ENCODE assay signal across 9 cellular contexts in the genomic region with DNA sequence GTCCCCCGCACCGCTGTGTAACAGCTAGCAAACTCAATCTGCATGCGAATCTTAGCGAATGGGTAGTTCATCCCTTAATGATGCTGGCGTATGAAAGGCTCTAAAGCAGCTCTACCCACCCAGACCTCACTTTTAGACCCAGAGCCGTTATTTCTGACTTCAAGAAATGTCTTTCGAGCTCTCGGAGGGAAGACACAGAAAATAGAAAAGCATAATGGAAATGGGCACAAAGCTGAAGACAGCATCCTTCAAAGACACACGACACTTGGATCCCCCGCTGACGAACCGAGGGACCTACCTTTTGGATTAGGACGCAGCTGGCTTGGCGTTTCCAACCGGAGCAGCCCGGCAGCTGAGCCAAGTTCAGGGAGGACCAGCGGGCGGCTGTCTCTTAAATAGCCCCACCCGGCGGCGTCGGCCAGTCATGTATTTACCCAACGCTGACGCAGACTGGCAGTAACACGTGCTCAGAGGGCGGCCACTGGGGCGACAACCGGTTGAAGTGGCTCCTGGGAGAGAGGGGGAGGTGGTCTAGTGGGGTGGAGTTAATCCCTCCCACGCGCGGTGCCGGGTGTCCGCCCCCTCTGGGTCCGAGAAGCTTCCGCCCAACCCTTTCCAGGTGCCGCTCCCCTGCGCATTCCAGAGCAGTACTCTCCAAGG. TPM values are rescaled to one million over a fixed set of nuclear protein-coding genes. Genes with fewer than 3 reads are reported as not detected.
DNase-seq lines count a peak whose midpoint lies in the region; ATAC-seq, FAIRE-seq and TF ChIP-seq lines count a peak whose summit lies in the region.
"Had no signal": no experiment of that assay in that cellular context is flagged by ENCODE, and none has a peak within 500 bp of the region (broad histone marks: within the 10 kb centered on the region; RNA-seq: fewer than 3 reads in every experiment).

No MANE protein-coding gene starts in this region.

- intact Hi-C loops in lower lobe of right lung (cut with DNase I) = no loop called here
- intact Hi-C loops in uterus (cut with DNase I; ENCODE audit: low total_unique reads) = no loop called here

- POLR2A ChIA-PET in A549 (lab: Yijun Ruan, JAX) = interaction anchor here (0.6 kb wide), 1 partner anchor 91 kb away, joined by 3 read pairs; no protein-coding TSS in a partner anchor

- H3K4me3 ChIP-seq in A549 (no peak overlapping the region), brain microvascular endothelial cell (ENCODE audit: low read depth, low read length) (no peak overlapping the region), lower lobe of right lung (peak overlapping the region; percentile 28), uterus (no peak overlapping the region)

- H3K4me2 ChIP-seq in A549 = peak overlapping the region; percentile 48

- 38% methylated on average over 24 of the region's 37 CpGs for WGBS in A549 (ENCODE audit: missing lambda C conversion rate)

- peak; percentile 13 to 46 for DNase-seq in A549 (ENCODE audit: low read depth in 1 of 2, low spot score in 1 of 2)
- peak; percentile 6 for DNase-seq in HK-2 (ENCODE audit: unreplicated experiment)
- DNase-seq in brain microvascular endothelial cell = peak; percentile 37
- DNase-seq in lower lobe of right lung = peak; percentile 74
- DNase-seq in uterus = no peak

- in situ Hi-C loops in brain microvascular endothelial cell (cut with HindIII; ENCODE audit: low pct_ligation_motif_present, low sequenced_read_pairs) = no loop called here

- FAIRE-seq in A549 (lab: Jason Lieb, UNC) = no peak

- H3K4me1 ChIP-seq in A549 (peaks cover 13% of the 10 kb centered on the region; the same call in 2 of the 3 replicates), lower lobe of right lung (peaks cover 16% of the 10 kb centered on the region), uterus (peaks cover 0 to 12% of the 10 kb centered on the region in 2 donors)

- TF ChIP-seq POLR2A in A549 (IDR thresholded peaks at IDR 0.05; ENCODE audit: low read length) = no peak
- TF ChIP-seq POLR2A in uterus (IDR thresholded peaks at IDR 0.05) = no peak

- ATAC-seq in A549 (peak; percentile 43 to 80; a peak in 4 of 6 replicates), lower lobe of right lung (peak; percentile 87 to 90), GM21447 (IDR thresholded peaks at IDR 0.05; ENCODE audit: unreplicated experiment) (no peak), HG02981 (IDR thresholded peaks at IDR 0.05; ENCODE audit: unreplicated experiment) (no peak), HG02884 (IDR thresholded peaks at IDR 0.05; ENCODE audit: unreplicated experiment) (no peak)

- TF ChIP-seq RAD21 in A549 (conservative IDR thresholded peaks at IDR 0.05 in 1 of 2, IDR thresholded peaks at IDR 0.05 in 1 of 2) = no peak

- H3K9me3 ChIP-seq in A549 = no peaks in the 10 kb centered on the region; the same call in 2 of the 3 replicates
- no peaks in the 10 kb centered on the region for H3K9me3 ChIP-seq in lower lobe of right lung
- H3K9me3 ChIP-seq in uterus = no peaks in the 10 kb centered on the region

- H3K36me3 ChIP-seq in brain microvascular endothelial cell (replicated peaks) = no peaks in the 10 kb centered on the region
- H3K36me3 ChIP-seq in lower lobe of right lung = no peaks in the 10 kb centered on the region
- no peaks in the 10 kb centered on the region for H3K36me3 ChIP-seq in uterus

- no peak overlapping the region for H3K27ac ChIP-seq in A549
- no peak overlapping the region for H3K27ac ChIP-seq in brain microvascular endothelial cell
- H3K27ac ChIP-seq in lower lobe of right lung = no peak overlapping the region
- H3K27ac ChIP-seq in uterus = no peak overlapping the region

- TF ChIP-seq EP300 in A549 (IDR thresholded peaks at IDR 0.05) = no peak

- TF ChIP-seq CTCF in A549 (IDR thresholded peaks at IDR 0.05) (no peak), brain microvascular endothelial cell (IDR thresholded peaks at IDR 0.05; ENCODE audit: low read depth, low read length, missing control alignments) (no peak), lower lobe of right lung (IDR thresholded peaks at IDR 0.05) (no peak), uterus (IDR thresholded peaks at IDR 0.05) (no peak)

- H3K27me3 ChIP-seq in brain microvascular endothelial cell (replicated peaks) = peaks cover 43% of the 10 kb centered on the region
- H3K27me3 ChIP-seq in lower lobe of right lung (ENCODE audit: low read depth) = peaks cover 79% of the 10 kb centered on the region
- H3K27me3 ChIP-seq in uterus = peaks cover 0 to 30% of the 10 kb centered on the region in 2 donors

- CTCF ChIA-PET in A549 (lab: Yijun Ruan, JAX) = no interaction called here

TF ChIP-seq in A549, 52 proteins besides CTCF, POLR2A, EP300 and RAD21:
- TF ChIP-seq JUNB (IDR thresholded peaks at IDR 0.05) (no peak), HEYL (CRISPR knock-in tag; IDR thresholded peaks at IDR 0.05) (no peak), NR3C1 (IDR thresholded peaks at IDR 0.05) (no peak), CBX2 (IDR thresholded peaks at IDR 0.05; ENCODE audit: borderline replicate concordance, low read depth) (no peak), GATA3 (IDR thresholded peaks at IDR 0.05; ENCODE audit: borderline replicate concordance) (no peak), HOXB5 (CRISPR knock-in tag; IDR thresholded peaks at IDR 0.05) (no peak), SMC3 (IDR thresholded peaks at IDR 0.05) (no peak), MAZ (IDR thresholded peaks at IDR 0.05; ENCODE audit: borderline replicate concordance, low read depth, low read length) (no peak), TP53 (CRISPR knock-in tag; IDR thresholded peaks at IDR 0.05) (no peak), MAFK (IDR thresholded peaks at IDR 0.05; ENCODE audit: partially characterized antibody) (no peak), FOSL2 (IDR thresholded peaks at IDR 0.05) (no peak), FOSL2 (CRISPR knock-in tag; IDR thresholded peaks at IDR 0.05) (no peak), BHLHE40 (IDR thresholded peaks at IDR 0.05; ENCODE audit: low read depth, low read length) (no peak), CHD2 (IDR thresholded peaks at IDR 0.05; ENCODE audit: low read length, partially characterized antibody) (no peak)
- TF ChIP-seq, protein P1, sequence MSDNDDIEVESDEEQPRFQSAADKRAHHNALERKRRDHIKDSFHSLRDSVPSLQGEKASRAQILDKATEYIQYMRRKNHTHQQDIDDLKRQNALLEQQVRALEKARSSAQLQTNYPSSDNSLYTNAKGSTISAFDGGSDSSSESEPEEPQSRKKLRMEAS (IDR thresholded peaks at IDR 0.05) = peak; percentile 68
- TF ChIP-seq, protein P2, sequence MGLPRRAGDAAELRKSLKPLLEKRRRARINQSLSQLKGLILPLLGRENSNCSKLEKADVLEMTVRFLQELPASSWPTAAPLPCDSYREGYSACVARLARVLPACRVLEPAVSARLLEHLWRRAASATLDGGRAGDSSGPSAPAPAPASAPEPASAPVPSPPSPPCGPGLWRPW (IDR thresholded peaks at IDR 0.05) = no peak
- TF ChIP-seq, protein P3, sequence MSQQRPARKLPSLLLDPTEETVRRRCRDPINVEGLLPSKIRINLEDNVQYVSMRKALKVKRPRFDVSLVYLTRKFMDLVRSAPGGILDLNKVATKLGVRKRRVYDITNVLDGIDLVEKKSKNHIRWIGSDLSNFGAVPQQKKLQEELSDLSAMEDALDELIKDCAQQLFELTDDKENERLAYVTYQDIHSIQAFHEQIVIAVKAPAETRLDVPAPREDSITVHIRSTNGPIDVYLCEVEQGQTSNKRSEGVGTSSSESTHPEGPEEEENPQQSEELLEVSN (IDR thresholded peaks at IDR 0.05; ENCODE audit: borderline replicate concordance, low read depth) = peak; percentile 54; the same call in 1 of the 2 replicates
- TF ChIP-seq, protein P4, sequence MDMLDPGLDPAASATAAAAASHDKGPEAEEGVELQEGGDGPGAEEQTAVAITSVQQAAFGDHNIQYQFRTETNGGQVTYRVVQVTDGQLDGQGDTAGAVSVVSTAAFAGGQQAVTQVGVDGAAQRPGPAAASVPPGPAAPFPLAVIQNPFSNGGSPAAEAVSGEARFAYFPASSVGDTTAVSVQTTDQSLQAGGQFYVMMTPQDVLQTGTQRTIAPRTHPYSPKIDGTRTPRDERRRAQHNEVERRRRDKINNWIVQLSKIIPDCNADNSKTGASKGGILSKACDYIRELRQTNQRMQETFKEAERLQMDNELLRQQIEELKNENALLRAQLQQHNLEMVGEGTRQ (IDR thresholded peaks at IDR 0.05) = no peak

RNA-seq across cellular contexts. Expression of a gene that starts 1.5 kb away (rescaled TPM):
- polyA plus RNA-seq in A549 (2011; rRNA removed) (0.16 and 0.37 TPM in 2 replicates), A549 (2017; fragmentation: RNase III; extraction: RNeasy Plus Mini Kit Qiagen cat#74134 plus additional on column Dnase treatment) (0.36 to 0.51 TPM (median 0.51 TPM) in 3 replicates)
- polyA plus RNA-seq in A549 (2012; cell fraction: cytosol; rRNA removed) = 0.51 and 0.54 TPM in 2 replicates
- 0.46 and 1.2 TPM in 2 replicates for polyA plus RNA-seq in A549 (2012; cell fraction: nucleus; rRNA removed)
- polyA minus RNA-seq in A549 (2011; rRNA and poly(A)+ RNA removed) = not detected in 2 replicates
- total RNA-seq in lower lobe of right lung (not detected), uterus (not detected)
- total RNA-seq: T-helper 2 cell treated with Interferon-gamma antibody and Interleukin-4, amounts not matched to agents 100 ng/mL and 5 ng/mL, for 36 hours had no signal

Comparison
In these comparisons a context has a peak if more than half of its experiments do, and no peak if none do; other contexts are left out.
1. ATAC-seq: peak in A549 (2 of 2) and lower lobe of right lung (2 of 2); none in GM21447 (single experiment), HG02981 (single experiment) and HG02884 (single experiment).
2. DNase-seq: peak in A549 (2 of 2), HK-2 (single experiment), brain microvascular endothelial cell (single experiment) and lower lobe of right lung (single experiment); none in uterus (0 of 2).